8 cellular contexts compared by ENCODE assay signal in the genomic region with DNA sequence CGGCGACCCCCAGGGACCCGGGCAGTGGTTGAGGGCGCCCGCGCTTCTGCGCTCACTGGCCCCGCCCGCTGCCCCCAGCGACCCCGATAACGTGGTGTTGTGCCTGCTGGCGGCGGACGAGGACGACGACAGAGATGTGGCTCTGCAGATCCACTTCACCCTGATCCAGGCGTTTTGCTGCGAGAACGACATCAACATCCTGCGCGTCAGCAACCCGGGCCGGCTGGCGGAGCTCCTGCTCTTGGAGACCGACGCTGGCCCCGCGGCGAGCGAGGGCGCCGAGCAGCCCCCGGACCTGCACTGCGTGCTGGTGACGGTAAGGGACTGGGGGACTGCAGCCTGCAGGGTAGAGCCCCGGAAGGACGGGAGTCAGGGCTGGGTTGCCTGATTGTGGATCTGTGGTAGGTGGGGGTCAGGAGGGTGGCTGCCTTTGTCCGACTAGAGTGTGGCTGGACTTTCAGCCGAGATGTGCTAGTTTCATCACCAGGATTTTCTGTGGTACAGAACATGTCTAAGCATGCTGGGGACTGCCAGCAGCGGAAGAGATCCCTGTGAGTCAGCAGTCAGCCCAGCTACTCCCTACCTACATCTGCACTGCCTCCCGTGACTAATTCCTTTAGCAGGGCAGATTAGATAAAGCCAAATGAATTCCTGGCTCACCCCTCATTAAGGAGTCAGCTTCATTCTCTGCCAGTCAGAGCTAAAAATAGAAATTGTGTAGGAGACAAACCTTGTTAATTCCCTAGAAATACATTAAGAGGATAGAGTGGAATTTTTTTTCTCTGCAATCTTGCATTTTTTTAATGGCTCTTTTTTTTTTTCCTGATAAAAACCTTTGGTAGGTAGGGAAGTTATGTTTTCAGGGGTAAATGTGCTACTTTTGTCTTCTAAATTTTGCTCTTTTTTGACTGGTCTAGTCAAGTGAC. TPM values are rescaled to one million over a fixed set of nuclear protein-coding genes. Genes with fewer than 3 reads are reported as not detected.
A peak's percentile ranks its signal among the peaks of the same experiment; 100 is the strongest.
DNase-seq lines count a peak whose midpoint lies in the region; ATAC-seq and TF ChIP-seq lines count a peak whose summit lies in the region.

No MANE protein-coding gene starts in this region.

- H3K36me3 ChIP-seq in smooth muscle cell (ENCODE audit: low read depth), result no peaks in the 10 kb centered on the region

- H3F3A ChIP-seq in smooth muscle cell (ENCODE audit: low read depth), result peaks cover 27% of the 10 kb centered on the region

- H3K27ac ChIP-seq in smooth muscle cell (ENCODE audit: low read depth), result peak overlapping the region; percentile 99

- CTCF ChIA-PET in AG04449 (lab: Yijun Ruan, JAX), result interaction anchor here (0.8 to 8.1 kb wide), 9 partner anchors 10 to 152 kb away, joined by 3 to 67 read pairs (median 8); no protein-coding TSS in a partner anchor

- TF ChIP-seq CTCF in AG04449 (IDR thresholded peaks at IDR 0.05; ENCODE audit: insufficient read depth, low read length, missing control alignments) (no peak), WI38 (IDR thresholded peaks at IDR 0.05; ENCODE audit: low read depth, low read length) (no peak), cardiac fibroblast (IDR thresholded peaks at IDR 0.05; ENCODE audit: low read depth, low read length) (no peak), smooth muscle cell (IDR thresholded peaks at IDR 0.05; ENCODE audit: borderline replicate concordance, insufficient read depth, poor library complexity, severe bottlenecking) (no peak)

- H4K20me1 ChIP-seq in smooth muscle cell (ENCODE audit: low read depth), result peaks cover 34% of the 10 kb centered on the region

- DNase-seq in AG04449 (ENCODE audit: low read depth, low spot score) (peak; percentile 97), NCI-H2196 (lab: John Stamatoyannopoulos, UW; ENCODE audit: unreplicated experiment) (peak; percentile 69), cardiac fibroblast (ENCODE audit: low read depth in 2 of 2) (peak; percentile 98 to 99), iris pigment epithelial cell (ENCODE audit: low read depth) (peak; percentile 98), smooth muscle cell (lab: John Stamatoyannopoulos, UW; ENCODE audit: unreplicated experiment) (peak; percentile 59)

- H3K79me2 ChIP-seq in smooth muscle cell (ENCODE audit: low read depth), result peaks cover 7% of the 10 kb centered on the region

- ATAC-seq in GM18861 (IDR thresholded peaks at IDR 0.05; ENCODE audit: unreplicated experiment), result peak; percentile 16
- peak; percentile 20 for ATAC-seq in HG03097 (IDR thresholded peaks at IDR 0.05; ENCODE audit: low FRiP score, unreplicated experiment)

- H3K27me3 ChIP-seq in smooth muscle cell (ENCODE audit: low read depth), result no peaks in the 10 kb centered on the region

- H3K9ac ChIP-seq in smooth muscle cell (ENCODE audit: low read depth), result peak overlapping the region; percentile 99

- H3K4me1 ChIP-seq in smooth muscle cell (ENCODE audit: low read depth), result peaks cover 30% of the 10 kb centered on the region

- WGBS in smooth muscle cell (ENCODE audit: low lambda C conversion rate), result 1% methylated on average over 33 of the region's 42 CpGs

- no peaks in the 10 kb centered on the region for H3K9me3 ChIP-seq in smooth muscle cell (replicated peaks; ENCODE audit: low read depth)

- H2AFZ ChIP-seq in smooth muscle cell (ENCODE audit: low read depth), result no peak overlapping the region

- peak overlapping the region; percentile 91 for H3K4me3 ChIP-seq in AG04449 (ENCODE audit: low read depth, low read length)
- peak overlapping the region; percentile 99 for H3K4me3 ChIP-seq in WI38 (ENCODE audit: low read depth, low read length)
- H3K4me3 ChIP-seq in cardiac fibroblast (replicated peaks in 1 of 2; ENCODE audit: low read depth in 2 of 2, low read length in 2 of 2), result peak overlapping the region; percentile 93 to 98
- peak overlapping the region; percentile 93 for H3K4me3 ChIP-seq in smooth muscle cell

- peak overlapping the region; percentile 93 for H3K4me2 ChIP-seq in smooth muscle cell

- POLR2A ChIA-PET in AG04449 (lab: Yijun Ruan, JAX), result interaction anchor here (0.6 to 5.3 kb wide), 19 partner anchors 15 to 215 kb away, joined by 3 to 60 read pairs (median 5); no protein-coding TSS in a partner anchor

RNA-seq across cellular contexts. Expression of a gene that starts 1.5 kb away (rescaled TPM):
- total RNA-seq in smooth muscle cell, result 130 and 141 TPM in 2 replicates
- polyA plus RNA-seq in smooth muscle cell, result 205 and 250 TPM in 2 replicates

Comparison
In these comparisons a context has a peak if more than half of its experiments do, and no peak if none do; other contexts are left out.
1. Peak in every context shown above with its lines: DNase-seq, ATAC-seq, H3K4me3 ChIP-seq and H3K27ac ChIP-seq.